30 cellular contexts compared by ENCODE assay signal in genomic region chr5:2549902-2550301, GRCh38.
"Had no signal": no experiment of that assay in that cellular context is flagged by ENCODE, and none has a peak within 500 bp of the region (broad histone marks: within the 10 kb centered on the region; RNA-seq: fewer than 3 reads in every experiment).

No MANE protein-coding gene starts in this region.

- DNase-seq: Karpas-422, Kasumi-1, MG63, MM.1S, MV-4-11, NCI-H1048, NCI-H1417, NCI-H1417 treated with DMSO at 0.1 percent for 48 hours, NCI-H1436, NCI-H1436 treated with DMSO at 0.1 percent for 48 hours, NCI-H146, NCI-H1694, NCI-H1694 treated with DMSO at 0.1 percent for 48 hours, NCI-H187, NCI-H187 treated with DMSO at 0.1 percent for 48 hours, NCI-H1930, NCI-H2081, NCI-H2081 treated with DMSO at 0.1 percent for 48 hours, NCI-H2107, NCI-H2171, NCI-H2171 treated with DMSO at 0.1 percent for 48 hours, NCI-H2227 treated with DMSO at 0.1 percent for 48 hours, NCI-H226, NCI-H345, NCI-H446, NCI-H446 treated with DMSO at 0.1 percent for 48 hours, NCI-H510A, NCI-H510A treated with DMSO at 0.1 percent for 48 hours, NCI-H524, NCI-H524 treated with DMSO at 0.1 percent for 48 hours had no signal
